8 cellular contexts compared by ENCODE assay signal in genomic region chr3:4979401-4980228, GRCh38. TPM values are rescaled to one million over a fixed set of nuclear protein-coding genes. Genes with fewer than 3 reads are reported as not detected.
A peak's percentile ranks its signal among the peaks of the same experiment; 100 is the strongest.
DNase-seq lines count a peak whose midpoint lies in the region; ATAC-seq, FAIRE-seq and TF ChIP-seq lines count a peak whose summit lies in the region.

BHLHE40 (plus strand) TSS chr3:4979437; CDS start chr3:4979719, 282 bp downstream.

- H3K4me1 Mint-ChIP-seq in T-helper 17 cell = peaks cover 43% of the 10 kb centered on the region

- H3K9me3 ChIP-seq in T-helper 17 cell (ENCODE audit: control insufficient read depth, low read length, poor library complexity, severe bottlenecking) = no peaks in the 10 kb centered on the region

- no peaks in the 10 kb centered on the region for H3K27me3 Mint-ChIP-seq in T-helper 17 cell

- TF ChIP-seq POLR2A in erythroblast (IDR thresholded peaks at IDR 0.05; ENCODE audit: low read length) = peak; percentile 53

- H3K4me3 Mint-ChIP-seq in T-helper 17 cell = peak within 1 kb of the TSS; percentile 98

- H3K36me3 Mint-ChIP-seq in T-helper 17 cell (ENCODE audit: low read depth) = peaks cover 10% of the 10 kb centered on the region

- peak; percentile 91 for DNase-seq in activated CD8-positive, alpha-beta memory T cell treated with anti-CD3 and anti-CD28 coated beads for 24 hours
- no peak for DNase-seq in activated CD8-positive, alpha-beta memory T cell treated with anti-CD3 and anti-CD28 coated beads, Interleukin-2, amount 50 U/mL, for 4 hours
- DNase-seq in T-helper 17 cell (peak in 2 of 3 donors; percentile 26 to 27), erythroblast (lab: John Stamatoyannopoulos, UW) (peak; percentile 78), myocyte (ENCODE audit: low read depth) (peak; percentile 43), GM19239 (ENCODE audit: insufficient read length, low spot score) (no peak), putamen (ENCODE audit: low spot score) (no peak)

- no peak for FAIRE-seq in GM19239 (lab: Jason Lieb, UNC)

- peak within 1 kb of the TSS; percentile 98 for H3K27ac Mint-ChIP-seq in T-helper 17 cell

- ATAC-seq in HG03108 (IDR thresholded peaks at IDR 0.05; ENCODE audit: unreplicated experiment) = peak; percentile 4
- ATAC-seq in T-helper 17 cell = no peak

RNA-seq across cellular contexts. Expression of gene BHLHE40, which starts in this region (rescaled TPM):
- total RNA-seq in T-helper 17 cell (100 to 1,000 TPM; 295 to 329 TPM), myocyte (36.5 and 80.1 TPM in 2 replicates)
- polyA plus RNA-seq in myocyte (2012) = 159 TPM

Comparison
In these comparisons a context has a peak if more than half of its experiments do, and no peak if none do; other contexts are left out.
1. DNase-seq: peak in activated CD8-positive, alpha-beta memory T cell treated with anti-CD3 and anti-CD28 coated beads for 24 hours (single experiment), T-helper 17 cell (2 of 3), erythroblast (2 of 2) and myocyte (single experiment); none in activated CD8-positive, alpha-beta memory T cell treated with anti-CD3 and anti-CD28 coated beads, Interleukin-2, amount 50 U/mL, for 4 hours (single experiment), GM19239 (single experiment) and putamen (single experiment).